In genomic region chr20:63660174-63660573, GRCh38 we compare ENCODE assay signal across 3 cellular contexts. TPM values are rescaled to one million over a fixed set of nuclear protein-coding genes. Genes with fewer than 3 reads are reported as not detected.
DNase-seq lines count a peak whose midpoint lies in the region; ATAC-seq lines count a peak whose summit lies in the region.
"Not testable (repeated sequence)": the region's sequence is repeated elsewhere in the genome, so short reads cannot be mapped to it uniquely, and the experiment has no call there.

No MANE protein-coding gene starts in this region.

- not testable (repeated sequence) for ATAC-seq in T-cell (replicated peaks in 1 of 4); memory B cell (ENCODE audit: low read depth)

- H3K4me1 Mint-ChIP-seq in T-cell: peaks cover 27 to 29% (median 29%) of the 10 kb centered on the region in 3 donors
- H3K4me1 Mint-ChIP-seq in activated naive CD4-positive, alpha-beta T cell treated with anti-CD3 and anti-CD28 coated beads for 36 hours (ENCODE audit: low read depth): peaks cover 27% of the 10 kb centered on the region
- peaks cover 15% of the 10 kb centered on the region for H3K4me1 Mint-ChIP-seq in memory B cell

- H3K27ac Mint-ChIP-seq in T-cell; activated naive CD4-positive, alpha-beta T cell treated with anti-CD3 and anti-CD28 coated beads for 36 hours; memory B cell: not testable (repeated sequence)

- DNase-seq in T-cell; activated naive CD4-positive, alpha-beta T cell treated with anti-CD3 and anti-CD28 coated beads for 36 hours; memory B cell (ENCODE audit: low spot score in 2 of 2): not testable (repeated sequence)

- intact Hi-C loops in activated naive CD4-positive, alpha-beta T cell treated with anti-CD3 and anti-CD28 coated beads for 36 hours (cut with micrococcal nuclease): not testable (repeated sequence)

- POLR2A ChIA-PET in T-cell (lab: Charles Lee): not testable (repeated sequence)

- not testable (repeated sequence) for H3K9me3 Mint-ChIP-seq in T-cell; activated naive CD4-positive, alpha-beta T cell treated with anti-CD3 and anti-CD28 coated beads for 36 hours; memory B cell

- not testable (repeated sequence) for H3K36me3 Mint-ChIP-seq in T-cell, memory B cell
- peaks cover 13% of the 10 kb centered on the region for H3K36me3 Mint-ChIP-seq in activated naive CD4-positive, alpha-beta T cell treated with anti-CD3 and anti-CD28 coated beads for 36 hours (ENCODE audit: low read depth)

- H3K4me3 Mint-ChIP-seq in T-cell (peak overlapping the region; percentile 88 to 95 (median 95)), memory B cell (peak overlapping the region; percentile 15)
- H3K4me3 Mint-ChIP-seq in activated naive CD4-positive, alpha-beta T cell treated with anti-CD3 and anti-CD28 coated beads for 36 hours: peak overlapping the region; percentile 98

- not testable (repeated sequence) for H3K27me3 Mint-ChIP-seq in T-cell; activated naive CD4-positive, alpha-beta T cell treated with anti-CD3 and anti-CD28 coated beads for 36 hours (ENCODE audit: low read depth); memory B cell

- CTCF ChIA-PET in T-cell (lab: Charles Lee); activated naive CD4-positive, alpha-beta T cell treated with anti-CD3 and anti-CD28 coated beads for 36 hours (lab: Charles Lee): not testable (repeated sequence)

RNA-seq across cellular contexts. Expression of gene RTEL1, which starts 2.1 kb away (rescaled TPM):
- total RNA-seq in T-cell: 10 to 100 TPM; 30.7 to 41.6 (median 36.8) TPM
- total RNA-seq in activated naive CD4-positive, alpha-beta T cell treated with anti-CD3 and anti-CD28 coated beads for 36 hours: 10 to 100 TPM; 33.6 to 34.8 TPM

RNA-seq across cellular contexts. Expression of gene STMN3, which starts 7.0 kb away (rescaled TPM):
- 100 to 1,000 TPM in 3 of 5 donors, 10 to 100 TPM in 2; 92.9 to 121 (median 107) TPM for total RNA-seq in T-cell
- total RNA-seq in activated naive CD4-positive, alpha-beta T cell treated with anti-CD3 and anti-CD28 coated beads for 36 hours: 1 to 10 TPM; 6.7 to 7.3 TPM

RNA-seq across cellular contexts. Expression of gene GMEB2, which starts 33.3 kb away (rescaled TPM):
- 10 to 100 TPM; 20.7 to 30.3 (median 29.0) TPM for total RNA-seq in T-cell
- 10 to 100 TPM; 16.7 to 18.0 TPM for total RNA-seq in activated naive CD4-positive, alpha-beta T cell treated with anti-CD3 and anti-CD28 coated beads for 36 hours

RNA-seq across cellular contexts. Expression of gene TNFRSF6B, which starts 36.3 kb away (rescaled TPM):
- total RNA-seq in T-cell: 1 to 10 TPM in 2 of 5 donors, under 1 TPM in 2, not detected in 1; 0.37 to 1.5 (median 0.91) TPM
- total RNA-seq in activated naive CD4-positive, alpha-beta T cell treated with anti-CD3 and anti-CD28 coated beads for 36 hours: not detected

RNA-seq across cellular contexts. Expression of gene ARFRP1, which starts 47.6 kb away (rescaled TPM):
- 100 to 1,000 TPM in 2 of 5 donors, 10 to 100 TPM in 3; 58.5 to 102 (median 99.5) TPM for total RNA-seq in T-cell
- 10 to 100 TPM; 45.6 to 49.2 TPM for total RNA-seq in activated naive CD4-positive, alpha-beta T cell treated with anti-CD3 and anti-CD28 coated beads for 36 hours

Comparison
In these comparisons a context has a peak if more than half of its experiments do, and no peak if none do; other contexts are left out.
1. H3K4me3 Mint-ChIP-seq: peak in every context shown above with its lines; median percentile 98 in activated naive CD4-positive, alpha-beta T cell treated with anti-CD3 and anti-CD28 coated beads for 36 hours; 95 in T-cell; 15 in memory B cell.
2. RNA of gene STMN3, which starts 7.0 kb away (total RNA-seq): 92.9 to 121 TPM in T-cell; 6.7 to 7.3 TPM in activated naive CD4-positive, alpha-beta T cell treated with anti-CD3 and anti-CD28 coated beads for 36 hours; every median in the first group is over 10 times any median in the second.